ENCODE assay signal across 1 cellular context in genomic region chr6:129748212-129748900, GRCh38.
A peak's percentile ranks its signal among the peaks of the same experiment; 100 is the strongest.
TF ChIP-seq lines count a peak whose summit lies in the region.

No MANE protein-coding gene starts in this region.

TF ChIP-seq in K562, 482 proteins besides CTCF, POLR2A, EP300 and RAD21 (continued from another document):
- TF ChIP-seq MITF (IDR thresholded peaks at IDR 0.05) = no peak
- no peak for TF ChIP-seq RFX1 (IDR thresholded peaks at IDR 0.05)
- TF ChIP-seq THAP7 (CRISPR knock-in tag; IDR thresholded peaks at IDR 0.05) = no peak
- TF ChIP-seq TARDBP (IDR thresholded peaks at IDR 0.05) = no peak
- no peak for TF ChIP-seq HDGF (IDR thresholded peaks at IDR 0.05)
- no peak for TF ChIP-seq NBN (IDR thresholded peaks at IDR 0.05; ENCODE audit: low read depth)
- no peak for TF ChIP-seq NCOA6 (IDR thresholded peaks at IDR 0.05)
- TF ChIP-seq MBD1 (CRISPR knock-in tag; IDR thresholded peaks at IDR 0.05) = no peak
- no peak for TF ChIP-seq KDM4B (IDR thresholded peaks at IDR 0.05; ENCODE audit: borderline replicate concordance in 2 of 2, low read depth in 1 of 2)
- TF ChIP-seq NELFE (IDR thresholded peaks at IDR 0.05; ENCODE audit: insufficient read depth, insufficient read length) = no peak
- no peak for TF ChIP-seq CBFB (CRISPR knock-in tag; IDR thresholded peaks at IDR 0.05)
- TF ChIP-seq ZBTB17 (CRISPR knock-in tag; IDR thresholded peaks at IDR 0.05) = peak; percentile 94
- no peak for TF ChIP-seq KAT2B (IDR thresholded peaks at IDR 0.05; ENCODE audit: low read depth, low read length)
- TF ChIP-seq STAT6 (CRISPR knock-in tag; IDR thresholded peaks at IDR 0.05) = no peak
- TF ChIP-seq PRPF4 (IDR thresholded peaks at IDR 0.05; ENCODE audit: insufficient read depth, low read depth, low read length, poor library complexity, severe bottlenecking) = no peak
- TF ChIP-seq ZC3H11A (IDR thresholded peaks at IDR 0.05; ENCODE audit: low read depth, low read length) = no peak
- TF ChIP-seq ZNF740 (CRISPR knock-in tag; IDR thresholded peaks at IDR 0.05) = no peak
- no peak for TF ChIP-seq ZNF740 (tag; IDR thresholded peaks at IDR 0.05)
- no peak for TF ChIP-seq CREBBP (IDR thresholded peaks at IDR 0.05; ENCODE audit: low read depth, low read length)
- no peak for TF ChIP-seq ADNP (tag; IDR thresholded peaks at IDR 0.05)
- no peak for TF ChIP-seq GTF3C2 (IDR thresholded peaks at IDR 0.05; ENCODE audit: borderline replicate concordance, extremely low read depth, insufficient read length)
- no peak for TF ChIP-seq AFF1 (IDR thresholded peaks at IDR 0.05; ENCODE audit: low read depth in 1 of 2, partially characterized antibody in 2 of 2)
- TF ChIP-seq ZNF41 (CRISPR knock-in tag; conservative IDR thresholded peaks at IDR 0.05) = peak; percentile 48; the same call in 1 of the 2 replicates
- TF ChIP-seq ESRRA (IDR thresholded peaks at IDR 0.05; ENCODE audit: borderline replicate concordance, low read depth) = no peak
- no peak for TF ChIP-seq ZNF780A (CRISPR knock-in tag; IDR thresholded peaks at IDR 0.05)
- no peak; the same call in 1 of the 2 replicates for TF ChIP-seq MECOM (CRISPR knock-in tag; IDR thresholded peaks at IDR 0.05)
- no peak for TF ChIP-seq ZNF584 (CRISPR knock-in tag; IDR thresholded peaks at IDR 0.05; ENCODE audit: low read depth)
- TF ChIP-seq RBM39 (optimal IDR thresholded peaks at IDR 0.05; ENCODE audit: low read depth, low read length) = no peak
- TF ChIP-seq BCOR (IDR thresholded peaks at IDR 0.05) = no peak
- TF ChIP-seq TFAM (CRISPR knock-in tag; conservative IDR thresholded peaks at IDR 0.05) = no peak
- no peak for TF ChIP-seq ZNF3 (CRISPR knock-in tag; IDR thresholded peaks at IDR 0.05)
- 0 out of 2 replicates have a peak, but pooled peaks have one; percentile 30 for TF ChIP-seq OTX1 (CRISPR knock-in tag; IDR thresholded peaks at IDR 0.05)
- TF ChIP-seq ZKSCAN3 (CRISPR knock-in tag; IDR thresholded peaks at IDR 0.05) = no peak
- TF ChIP-seq SMAD1 (IDR thresholded peaks at IDR 0.05; ENCODE audit: low read depth, low read length, partially characterized antibody) = no peak
- no peak for TF ChIP-seq ZNF512 (tag; IDR thresholded peaks at IDR 0.05)
- TF ChIP-seq GATAD2A (IDR thresholded peaks at IDR 0.05) = no peak
- no peak for TF ChIP-seq SAFB2 (IDR thresholded peaks at IDR 0.05; ENCODE audit: borderline replicate concordance, low read depth, low read length, severe bottlenecking)
- no peak for TF ChIP-seq MTA1 (IDR thresholded peaks at IDR 0.05; ENCODE audit: borderline replicate concordance)
- peak; percentile 85 for TF ChIP-seq PKNOX1 (IDR thresholded peaks at IDR 0.05)
- no peak for TF ChIP-seq HDAC1 (IDR thresholded peaks at IDR 0.05)
- TF ChIP-seq ZNF239 (CRISPR knock-in tag; IDR thresholded peaks at IDR 0.05) = no peak; the same call in 1 of the 2 replicates
- no peak for TF ChIP-seq PTRF (tag; IDR thresholded peaks at IDR 0.05)
- no peak for TF ChIP-seq ZBED1 (IDR thresholded peaks at IDR 0.05)
- TF ChIP-seq ZNF23 (CRISPR knock-in tag; IDR thresholded peaks at IDR 0.05) = no peak
- TF ChIP-seq ZSCAN29 (IDR thresholded peaks at IDR 0.05) = no peak
- TF ChIP-seq YY1 (IDR thresholded peaks at IDR 0.05; ENCODE audit: borderline replicate concordance in 1 of 3, control insufficient read depth in 1 of 3, extremely low read depth in 1 of 3, insufficient read depth in 3 of 3, insufficient read length in 1 of 3, insufficient replicate concordance in 2 of 3, low read depth in 1 of 3, low read length in 2 of 3) = no peak
- no peak for TF ChIP-seq WHSC1 (IDR thresholded peaks at IDR 0.05; ENCODE audit: low read length)
- no peak for TF ChIP-seq DEAF1 (CRISPR knock-in tag; IDR thresholded peaks at IDR 0.05)
- TF ChIP-seq NFIX (CRISPR knock-in tag; IDR thresholded peaks at IDR 0.05; ENCODE audit: low read depth) = no peak
